Comparison of ENCODE assay signal across 1 cellular context in genomic region chr3:183766745-183767606, GRCh38.
TF ChIP-seq lines count a peak whose summit lies in the region.

No MANE protein-coding gene starts in this region.

TF ChIP-seq in HepG2, 621 proteins besides CTCF, POLR2A, EP300 and RAD21 (continued from another document and continues in another):
- TF ChIP-seq ZNF318 (CRISPR knock-in tag; IDR thresholded peaks at IDR 0.05) (no peak), MYPOP (CRISPR knock-in tag; IDR thresholded peaks at IDR 0.05) (no peak), HMGXB3 (CRISPR knock-in tag; IDR thresholded peaks at IDR 0.05; ENCODE audit: borderline replicate concordance) (no peak), JUND (CRISPR knock-in tag; IDR thresholded peaks at IDR 0.05) (no peak), ZNF747 (CRISPR knock-in tag; IDR thresholded peaks at IDR 0.05; ENCODE audit: borderline replicate concordance) (no peak), KDM2A (CRISPR knock-in tag; IDR thresholded peaks at IDR 0.05; ENCODE audit: borderline replicate concordance, low read depth) (peak; percentile 33; the same call in 1 of the 2 replicates), POGZ (CRISPR knock-in tag; IDR thresholded peaks at IDR 0.05) (no peak), ZNF574 (CRISPR knock-in tag; IDR thresholded peaks at IDR 0.05) (no peak), CBX2 (IDR thresholded peaks at IDR 0.05; ENCODE audit: low read depth, low read length) (no peak), CBX2 (CRISPR knock-in tag; IDR thresholded peaks at IDR 0.05; ENCODE audit: low read depth) (no peak), PITX1 (CRISPR knock-in tag; IDR thresholded peaks at IDR 0.05) (no peak), AFF4 (CRISPR knock-in tag; IDR thresholded peaks at IDR 0.05) (no peak), ZNF572 (CRISPR knock-in tag; IDR thresholded peaks at IDR 0.05) (no peak), MAF1 (CRISPR knock-in tag; IDR thresholded peaks at IDR 0.05; ENCODE audit: borderline replicate concordance) (no peak), TCF7L2 (IDR thresholded peaks at IDR 0.05; ENCODE audit: low read depth, low read length) (no peak), KAT2B (IDR thresholded peaks at IDR 0.05; ENCODE audit: borderline replicate concordance, low read depth, low read length) (no peak), TEAD3 (CRISPR knock-in tag; optimal IDR thresholded peaks at IDR 0.05; ENCODE audit: borderline replicate concordance) (peak; percentile 55), ZNF143 (CRISPR knock-in tag; IDR thresholded peaks at IDR 0.05) (no peak), BORCS8-MEF2B (CRISPR knock-in tag; IDR thresholded peaks at IDR 0.05) (0 out of 2 replicates have a peak, but pooled peaks have one; percentile 22), SAFB2 (CRISPR knock-in tag; IDR thresholded peaks at IDR 0.05; ENCODE audit: borderline replicate concordance, low read depth) (no peak), RXRB (CRISPR knock-in tag; IDR thresholded peaks at IDR 0.05; ENCODE audit: borderline replicate concordance) (peak; percentile 21; the same call in 1 of the 2 replicates), CENPX (CRISPR knock-in tag; IDR thresholded peaks at IDR 0.05) (no peak), ZNF256 (CRISPR knock-in tag; conservative IDR thresholded peaks at IDR 0.05) (no peak), ZNF614 (CRISPR knock-in tag; IDR thresholded peaks at IDR 0.05; ENCODE audit: borderline replicate concordance) (0 out of 2 replicates have a peak, but pooled peaks have one; percentile 27), ZNF670 (CRISPR knock-in tag; IDR thresholded peaks at IDR 0.05; ENCODE audit: borderline replicate concordance) (no peak), SRF (IDR thresholded peaks at IDR 0.05; ENCODE audit: low read depth, low read length) (no peak), SALL1 (CRISPR knock-in tag; IDR thresholded peaks at IDR 0.05) (peak; percentile 59), ZNF691 (CRISPR knock-in tag; IDR thresholded peaks at IDR 0.05; ENCODE audit: borderline replicate concordance, low read depth) (peak; percentile 44; the same call in 1 of the 2 replicates), CC2D1A (CRISPR knock-in tag; IDR thresholded peaks at IDR 0.05) (no peak), REPIN1 (CRISPR knock-in tag; IDR thresholded peaks at IDR 0.05; ENCODE audit: borderline replicate concordance, low read depth) (no peak; the same call in 1 of the 2 replicates), SNAPC5 (CRISPR knock-in tag; IDR thresholded peaks at IDR 0.05; ENCODE audit: borderline replicate concordance) (no peak), FOSL2 (CRISPR knock-in tag; IDR thresholded peaks at IDR 0.05) (peak; percentile 38; the same call in 1 of the 2 replicates), MED8 (CRISPR knock-in tag; IDR thresholded peaks at IDR 0.05; ENCODE audit: insufficient replicate concordance) (no peak), DMTF1 (CRISPR knock-in tag; IDR thresholded peaks at IDR 0.05) (no peak)
